Comparison of ENCODE assay signal across 9 cellular contexts in genomic region chr2:61328707-61329251, GRCh38.
DNase-seq lines count a peak whose midpoint lies in the region; TF ChIP-seq lines count a peak whose summit lies in the region.
"Had no signal": no experiment of that assay in that cellular context is flagged by ENCODE, and none has a peak within 500 bp of the region (broad histone marks: within the 10 kb centered on the region; RNA-seq: fewer than 3 reads in every experiment).

No MANE protein-coding gene starts in this region.

- peak overlapping the region; percentile 55 for H3K27ac Mint-ChIP-seq in activated naive CD8-positive, alpha-beta T cell
- peak overlapping the region; percentile 62 for H3K27ac Mint-ChIP-seq in progenitor cell of endocrine pancreas

- H3K9me3 Mint-ChIP-seq in activated naive CD8-positive, alpha-beta T cell (ENCODE audit: low read depth) = no peaks in the 10 kb centered on the region
- no peaks in the 10 kb centered on the region for H3K9me3 Mint-ChIP-seq in progenitor cell of endocrine pancreas (ENCODE audit: low read depth)

- H3K27me3 Mint-ChIP-seq in activated naive CD8-positive, alpha-beta T cell = no peaks in the 10 kb centered on the region
- no peaks in the 10 kb centered on the region for H3K27me3 Mint-ChIP-seq in progenitor cell of endocrine pancreas

- peaks cover 18% of the 10 kb centered on the region for H3K4me1 Mint-ChIP-seq in activated naive CD8-positive, alpha-beta T cell (ENCODE audit: low read depth)
- no peaks in the 10 kb centered on the region for H3K4me1 Mint-ChIP-seq in progenitor cell of endocrine pancreas (ENCODE audit: low read depth)

- peak; percentile 67 for DNase-seq in ELR (ENCODE audit: low read depth)
- DNase-seq in HuH-7 (ENCODE audit: low spot score) = peak; percentile 5
- no peak for DNase-seq in progenitor cell of endocrine pancreas (ENCODE audit: low spot score, unreplicated experiment)
- DNase-seq in NCI-H226 = no peak
- DNase-seq in HCEC 1CT = no peak
- DNase-seq in inferior parietal cortex (ENCODE audit: extremely low spot score) = no peak
- DNase-seq: H7, RPMI8226 had no signal

- H3K36me3 Mint-ChIP-seq in activated naive CD8-positive, alpha-beta T cell = peaks cover 6% of the 10 kb centered on the region
- H3K36me3 Mint-ChIP-seq in progenitor cell of endocrine pancreas (ENCODE audit: insufficient read depth) = peaks cover 20% of the 10 kb centered on the region

- H3K4me3 Mint-ChIP-seq in activated naive CD8-positive, alpha-beta T cell = no peak overlapping the region
- no peak overlapping the region for H3K4me3 Mint-ChIP-seq in progenitor cell of endocrine pancreas (ENCODE audit: low read depth)

- TF ChIP-seq CTCF in progenitor cell of endocrine pancreas (IDR thresholded peaks at IDR 0.05; ENCODE audit: unreplicated experiment) = no peak

Comparison
In these comparisons a context has a peak if more than half of its experiments do, and no peak if none do; other contexts are left out.
1. DNase-seq: peak in ELR (single experiment) and HuH-7 (single experiment); none in progenitor cell of endocrine pancreas (single experiment), NCI-H226 (single experiment), HCEC 1CT (single experiment) and inferior parietal cortex (single experiment).